In genomic region chr20:47245166-47245565, GRCh38 we compare ENCODE assay signal across 2 cellular contexts.
TF ChIP-seq lines count a peak whose summit lies in the region.

No MANE protein-coding gene starts in this region.

TF ChIP-seq in GM12878, 131 proteins besides CTCF, POLR2A, EP300 and RAD21:
- peak; percentile 22; the same call in 1 of the 2 replicates for TF ChIP-seq NFXL1 (IDR thresholded peaks at IDR 0.05; ENCODE audit: borderline replicate concordance)

TF ChIP-seq in HepG2, 621 proteins besides CTCF, POLR2A, EP300 and RAD21:
- TF ChIP-seq SKI (IDR thresholded peaks at IDR 0.05; ENCODE audit: partially characterized antibody) = peak; percentile 5
- TF ChIP-seq MXD4 (CRISPR knock-in tag; IDR thresholded peaks at IDR 0.05) = 0 out of 2 replicates have a peak, but pooled peaks have one; percentile 11
- 0 out of 2 replicates have a peak, but pooled peaks have one; percentile 24 for TF ChIP-seq POLR2AphosphoS5 (IDR thresholded peaks at IDR 0.05; ENCODE audit: low read depth, low read length)
- peak; percentile 8; the same call in 1 of the 2 replicates for TF ChIP-seq ZBTB33 (CRISPR knock-in tag; IDR thresholded peaks at IDR 0.05)
TF ChIP-seq in HepG2: peak in this region for 4; not testable (repeated sequence) for 617.
